In the genomic region with DNA sequence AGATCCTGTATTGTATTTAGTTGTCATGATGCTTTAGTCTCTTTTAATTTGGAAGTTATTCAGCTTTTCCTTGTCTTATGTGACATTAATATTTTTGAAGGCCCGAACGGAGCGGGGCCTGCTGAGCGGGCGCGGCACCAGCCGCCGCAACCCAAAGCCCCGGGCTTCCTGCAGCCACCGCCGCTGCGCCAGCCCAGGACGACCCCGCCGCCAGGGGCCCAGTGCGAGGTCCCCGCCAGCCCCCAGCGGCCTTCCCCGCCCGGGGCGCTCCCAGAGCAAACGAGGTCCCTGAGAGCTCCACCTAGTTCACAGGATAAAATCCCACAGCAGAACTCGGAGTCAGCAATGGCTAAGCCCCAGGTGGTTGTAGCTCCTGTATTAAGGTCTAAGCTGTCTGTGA, we compare ENCODE assay signal across 13 cellular contexts. TPM values are rescaled to one million over a fixed set of nuclear protein-coding genes. Genes with fewer than 3 reads are reported as not detected.
"Had no signal": no experiment of that assay in that cellular context is flagged by ENCODE, and none has a peak within 500 bp of the region (broad histone marks: within the 10 kb centered on the region; RNA-seq: fewer than 3 reads in every experiment).

No MANE protein-coding gene starts in this region.

RNA-seq across cellular contexts. Expression of gene TBC1D28, which starts 5.9 kb away (rescaled TPM):
- total RNA-seq: esophagus mucosa, fibroblast of lung, gastrocnemius medialis, heart right ventricle, left ventricle myocardium inferior, lower lobe of right lung, ovary, posterior vena cava, right atrium auricular region, temporal lobe, upper lobe of left lung, vagina had no signal
- polyA plus RNA-seq: fibroblast of lung, heart right ventricle, ovary, small intestine had no signal
